Comparison of ENCODE assay signal across 8 cellular contexts in genomic region chr14:35292051-35292769, GRCh38. TPM values are rescaled to one million over a fixed set of nuclear protein-coding genes. Genes with fewer than 3 reads are reported as not detected.
A peak's percentile ranks its signal among the peaks of the same experiment; 100 is the strongest.
DNase-seq lines count a peak whose midpoint lies in the region; ATAC-seq and TF ChIP-seq lines count a peak whose summit lies in the region.

TSS of gene PSMA6 (plus strand) at chr14:35292382. CDS start at chr14:35292477, 95 bp downstream.

- no peaks in the 10 kb centered on the region for H3K27me3 Mint-ChIP-seq in dendritic cell treated with granulocyte-macrophage colony-stimulating factor and Interleukin-4, amounts not matched to agents 40 ng/mL and 50 ng/mL, for 4 days

- H3K4me3 ChIP-seq in left lung, result peak within 1 kb of the TSS; percentile 51 to 88

- no peaks in the 10 kb centered on the region for H3K36me3 ChIP-seq in left lung

- no peak for TF ChIP-seq CTCF in C4-2B (conservative IDR thresholded peaks at IDR 0.05)
- TF ChIP-seq CTCF in left lung (IDR thresholded peaks at IDR 0.05), result no peak

- H3K4me1 Mint-ChIP-seq in dendritic cell treated with granulocyte-macrophage colony-stimulating factor and Interleukin-4, amounts not matched to agents 40 ng/mL and 50 ng/mL, for 4 days (ENCODE audit: low read depth), result peaks cover 51% of the 10 kb centered on the region

- H3K4me3 Mint-ChIP-seq in dendritic cell treated with granulocyte-macrophage colony-stimulating factor and Interleukin-4, amounts not matched to agents 40 ng/mL and 50 ng/mL, for 4 days, result peak within 1 kb of the TSS; percentile 98

- H3K36me3 Mint-ChIP-seq in dendritic cell treated with granulocyte-macrophage colony-stimulating factor and Interleukin-4, amounts not matched to agents 40 ng/mL and 50 ng/mL, for 4 days (ENCODE audit: low read depth), result peaks cover 24% of the 10 kb centered on the region

- DNase-seq in NCI-H774 (lab: John Stamatoyannopoulos, UW) (peak; percentile 99), left lung (peak; percentile 99)
- DNase-seq in activated CD4-positive, alpha-beta T cell treated with anti-CD3 and anti-CD28 coated beads, Interleukin-2, amount 50 U/mL, for 4 hours, result peak; percentile 98 to 99
- peak; percentile 98 for DNase-seq in stimulated activated CD4-positive, alpha-beta T cell treated with anti-CD3 and anti-CD28 coated beads, Interleukin-2, amount 100 ng/mL, for 48 hours

- H3K27ac ChIP-seq in C4-2B (peak within 1 kb of the TSS; percentile 95), left lung (peak within 1 kb of the TSS; percentile 87 to 88)

- intact Hi-C loops in dendritic cell treated with granulocyte-macrophage colony-stimulating factor and Interleukin-4, amounts not matched to agents 40 ng/mL and 50 ng/mL, for 4 days (cut with micrococcal nuclease), result loop anchor here (2.0 to 10.0 kb wide), 3 partner anchors 53 to 169 kb away; partner anchors contain the start of gene PRORP
- intact Hi-C loops in left lung (cut with DNase I), result no loop called here

- peak within 1 kb of the TSS; percentile 92 for H3K27ac Mint-ChIP-seq in dendritic cell treated with granulocyte-macrophage colony-stimulating factor and Interleukin-4, amounts not matched to agents 40 ng/mL and 50 ng/mL, for 4 days

- ATAC-seq in GM19395 (IDR thresholded peaks at IDR 0.05; ENCODE audit: unreplicated experiment), result peak; percentile 86
- peak; percentile 83 for ATAC-seq in HG03565 (IDR thresholded peaks at IDR 0.05; ENCODE audit: unreplicated experiment)
- peak; percentile 98 for ATAC-seq in left lung

- H3K27me3 ChIP-seq in left lung, result no peaks in the 10 kb centered on the region

- no peaks in the 10 kb centered on the region for H3K9me3 Mint-ChIP-seq in dendritic cell treated with granulocyte-macrophage colony-stimulating factor and Interleukin-4, amounts not matched to agents 40 ng/mL and 50 ng/mL, for 4 days

- no peaks in the 10 kb centered on the region for H3K9me3 ChIP-seq in left lung

- peaks cover 22 to 68% of the 10 kb centered on the region in 2 donors for H3K4me1 ChIP-seq in left lung

RNA-seq across cellular contexts. Expression of gene PSMA6, which starts in this region (rescaled TPM):
- 100 to 1,000 TPM; 139 to 258 TPM for total RNA-seq in left lung

Comparison
In these comparisons a context has a peak if more than half of its experiments do, and no peak if none do; other contexts are left out.
1. Peak in every context shown above with its lines: DNase-seq, ATAC-seq, H3K4me3 ChIP-seq and H3K27ac ChIP-seq.